Comparison of ENCODE assay signal across 9 cellular contexts in the genomic region with DNA sequence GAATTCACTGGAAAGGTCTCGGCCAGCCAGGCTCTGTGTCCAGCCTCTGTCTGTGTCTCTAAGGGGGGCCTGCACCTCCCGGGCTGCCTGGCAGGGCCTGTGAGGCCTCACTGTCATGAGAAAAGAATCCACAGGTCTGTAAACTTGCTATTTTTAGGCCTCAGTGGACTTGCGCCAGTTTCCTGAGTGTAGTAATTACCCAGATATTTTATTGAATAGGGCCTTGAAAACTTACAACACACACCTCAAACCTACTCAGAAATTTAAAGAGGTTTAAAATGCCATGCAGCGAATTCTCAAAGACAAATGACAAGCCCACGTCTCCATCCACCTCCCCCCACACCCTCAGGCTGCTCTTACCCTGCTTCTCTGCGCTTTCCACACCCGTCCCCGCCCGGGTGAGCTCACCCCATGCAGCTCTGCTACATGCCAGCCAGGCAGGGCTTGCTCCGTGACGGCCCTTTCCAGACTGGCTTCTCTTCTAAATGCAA. TPM values are rescaled to one million over a fixed set of nuclear protein-coding genes. Genes with fewer than 3 reads are reported as not detected.
A peak's percentile ranks its signal among the peaks of the same experiment; 100 is the strongest.
DNase-seq lines count a peak whose midpoint lies in the region; ATAC-seq, FAIRE-seq and TF ChIP-seq lines count a peak whose summit lies in the region.
"Had no signal": no experiment of that assay in that cellular context is flagged by ENCODE, and none has a peak within 500 bp of the region (broad histone marks: within the 10 kb centered on the region; RNA-seq: fewer than 3 reads in every experiment).

No MANE protein-coding gene starts in this region.

- H3K4me3 Mint-ChIP-seq in activated T-cell treated with anti-CD3 and anti-CD28 coated beads, Interleukin-2, amount 50 U/mL, for 4 hours, result no peak overlapping the region

- H3K4me1 ChIP-seq in GM12878 (ENCODE audit: control insufficient read depth, insufficient read depth, low read length) (peaks cover 19% of the 10 kb centered on the region), right cardiac atrium (ENCODE audit: control insufficient read depth, insufficient read depth, low read length) (peaks cover 7% of the 10 kb centered on the region), stomach smooth muscle (ENCODE audit: control insufficient read depth, insufficient read depth, low read length) (peaks cover 33% of the 10 kb centered on the region)

- H3K36me3 ChIP-seq in GM12878 (ENCODE audit: control insufficient read depth in 2 of 2, insufficient read depth in 2 of 2, low read length in 1 of 2) (no peaks in the 10 kb centered on the region), stomach smooth muscle (ENCODE audit: control insufficient read depth in 2 of 2, insufficient read depth in 2 of 2, low read length in 2 of 2) (no peaks in the 10 kb centered on the region)

- intact Hi-C loops in GM12878 (cut with micrococcal nuclease; ENCODE audit: unreplicated experiment) (no loop called here), right cardiac atrium (cut with DNase I) (loop anchor here in 1 of 4 donors (10.0 kb wide), 1 partner anchor 70 kb away; a partner anchor contains a TSS)

- H3K36me3 Mint-ChIP-seq in activated T-cell treated with anti-CD3 and anti-CD28 coated beads, Interleukin-2, amount 50 U/mL, for 4 hours (ENCODE audit: insufficient read depth), result no peaks in the 10 kb centered on the region

- SMC1A ChIA-PET in GM12878 (lab: Charles Lee; ENCODE audit: uncharacterized antibody, unreplicated experiment), result no interaction called here

- TF ChIP-seq CTCF in GM12878 (IDR thresholded peaks at IDR 0.05 in 2 of 3, conservative IDR thresholded peaks at IDR 0.05 in 1 of 3; ENCODE audit: control insufficient read depth in 2 of 3, extremely low read depth in 1 of 3, insufficient read depth in 1 of 3, low read depth in 3 of 3, low read length in 3 of 3), result no peak

- peaks cover 15% of the 10 kb centered on the region for H3K27me3 Mint-ChIP-seq in activated T-cell treated with anti-CD3 and anti-CD28 coated beads, Interleukin-2, amount 50 U/mL, for 4 hours (ENCODE audit: low read depth)

- POLR2A ChIA-PET in GM12878 (lab: Charles Lee), result no interaction called here

- ATAC-seq in GM12878 (no peak), right cardiac atrium (peak; percentile 91), GM21737 (IDR thresholded peaks at IDR 0.05; ENCODE audit: unreplicated experiment) (no peak)
- no peak for ATAC-seq in activated T-cell treated with anti-CD3 and anti-CD28 coated beads, Interleukin-2, amount 50 U/mL, for 4 hours

- H3K4me2 ChIP-seq in GM12878 (ENCODE audit: control insufficient read depth, insufficient read depth), result peak overlapping the region; percentile 47; the same call in 1 of the 2 replicates

- no peak overlapping the region for H3K4me3 ChIP-seq in GM12878
- no peak overlapping the region for H3K4me3 ChIP-seq in right cardiac atrium (ENCODE audit: low read length)
- peak overlapping the region; percentile 41 to 54 for H3K4me3 ChIP-seq in stomach smooth muscle (ENCODE audit: low read length in 2 of 2)

- H3K27me3 ChIP-seq in GM12878 (replicated peaks in 1 of 2; ENCODE audit: control insufficient read depth in 2 of 2, insufficient read depth in 2 of 2, low read length in 1 of 2) (no peaks in the 10 kb centered on the region), right cardiac atrium (ENCODE audit: control insufficient read depth, insufficient read depth) (no peaks in the 10 kb centered on the region), stomach smooth muscle (ENCODE audit: control insufficient read depth in 1 of 2, insufficient read depth in 2 of 2, low read length in 2 of 2) (no peaks in the 10 kb centered on the region)

- no peak overlapping the region for H2AFZ ChIP-seq in GM12878 (ENCODE audit: control insufficient read depth, low read depth, low read length)

- H3K9ac ChIP-seq in GM12878 (ENCODE audit: control insufficient read depth, insufficient read depth, low read length) (no peak overlapping the region), stomach smooth muscle (ENCODE audit: low read length in 2 of 2) (peak overlapping the region; percentile 58 to 62)

- no peaks in the 10 kb centered on the region for H4K20me1 ChIP-seq in GM12878 (ENCODE audit: control insufficient read depth, insufficient read depth)

- no TSS peak for BruUV-seq in GM12878 (replicated peaks; lab: Mats Ljungman, UMichigan)

- CTCF ChIA-PET in GM12878 (lab: Yijun Ruan, JAX), result interaction anchor here (1.8 kb wide), 1 partner anchor 41 kb away, joined by 4 read pairs; no protein-coding TSS in a partner anchor

- H3K27ac ChIP-seq in GM12878 (ENCODE audit: control insufficient read depth, insufficient read depth) (no peak overlapping the region), right cardiac atrium (ENCODE audit: low read length) (peak overlapping the region; percentile 91), stomach smooth muscle (ENCODE audit: low read length) (peak overlapping the region; percentile 74)

- TF ChIP-seq EP300 in GM12878 (IDR thresholded peaks at IDR 0.05; ENCODE audit: borderline replicate concordance in 1 of 2, control insufficient read depth in 1 of 2, low read depth in 2 of 2, low read length in 2 of 2), result no peak

- DNase-seq in HPDE6-E6E7 (ENCODE audit: extremely low spot score), result peak; percentile 71
- DNase-seq in GM12878 (ENCODE audit: low read depth, low spot score), result no peak
- peak; percentile 43 to 80 (median 77) for DNase-seq in right cardiac atrium
- DNase-seq in activated T-cell treated with anti-CD3 and anti-CD28 coated beads, Interleukin-2, amount 50 U/mL, for 4 hours, result no peak
- no peak for DNase-seq in cortex of kidney (lab: John Stamatoyannopoulos, UW)
- no peak for DNase-seq in amygdala (lab: John Stamatoyannopoulos, UW)
- DNase-seq: NCI-H82 had no signal

- TF ChIP-seq RAD21 in GM12878 (IDR thresholded peaks at IDR 0.05; ENCODE audit: insufficient read depth, low read depth, low read length), result no peak

- H3K9me3 ChIP-seq in GM12878 (replicated peaks; ENCODE audit: control insufficient read depth, insufficient read depth, low read length) (no peaks in the 10 kb centered on the region), right cardiac atrium (ENCODE audit: control insufficient read depth, low read length) (peaks cover 4% of the 10 kb centered on the region), stomach smooth muscle (ENCODE audit: control insufficient read depth in 2 of 2, low read length in 2 of 2) (no peaks in the 10 kb centered on the region)

- H3K79me2 ChIP-seq in GM12878 (ENCODE audit: control insufficient read depth, insufficient read depth, low read length), result no peaks in the 10 kb centered on the region

- in situ Hi-C loops in GM12878 (cut with MboI), result no loop called here

- no peaks in the 10 kb centered on the region for H3K9me3 Mint-ChIP-seq in activated T-cell treated with anti-CD3 and anti-CD28 coated beads, Interleukin-2, amount 50 U/mL, for 4 hours

- RAD21 ChIA-PET in GM12878 (lab: Charles Lee; ENCODE audit: unreplicated experiment), result no interaction called here

- H3K4me1 Mint-ChIP-seq in activated T-cell treated with anti-CD3 and anti-CD28 coated beads, Interleukin-2, amount 50 U/mL, for 4 hours (ENCODE audit: low read depth), result no peaks in the 10 kb centered on the region

- 96% methylated on average over 11 of the region's 11 CpGs for WGBS in GM12878 (ENCODE audit: insufficient coverage, insufficient replicate concordance, low lambda C conversion rate, missing lambda C conversion rate)
- 30% methylated on average over 11 of the region's 11 CpGs for WGBS in right cardiac atrium

- FAIRE-seq in GM12878 (lab: Jason Lieb, UNC), result no peak

- no peak for TF ChIP-seq POLR2A in GM12878 (IDR thresholded peaks at IDR 0.05; ENCODE audit: low read depth, low read length)

TF ChIP-seq in GM12878, 131 proteins besides CTCF, POLR2A, EP300 and RAD21 (continues in another document):
- TF ChIP-seq TCF3 (IDR thresholded peaks at IDR 0.05; ENCODE audit: borderline replicate concordance, insufficient read depth, low read depth, low read length) (no peak), IKZF1 (conservative IDR thresholded peaks at IDR 0.05) (no peak), JUND (IDR thresholded peaks at IDR 0.05; ENCODE audit: low read depth, low read length) (no peak), SMARCA5 (IDR thresholded peaks at IDR 0.05) (no peak), EZH2 (IDR thresholded peaks at IDR 0.05; ENCODE audit: borderline replicate concordance, control insufficient read depth, low read depth, low read length) (no peak)
- TF ChIP-seq, protein P1, sequence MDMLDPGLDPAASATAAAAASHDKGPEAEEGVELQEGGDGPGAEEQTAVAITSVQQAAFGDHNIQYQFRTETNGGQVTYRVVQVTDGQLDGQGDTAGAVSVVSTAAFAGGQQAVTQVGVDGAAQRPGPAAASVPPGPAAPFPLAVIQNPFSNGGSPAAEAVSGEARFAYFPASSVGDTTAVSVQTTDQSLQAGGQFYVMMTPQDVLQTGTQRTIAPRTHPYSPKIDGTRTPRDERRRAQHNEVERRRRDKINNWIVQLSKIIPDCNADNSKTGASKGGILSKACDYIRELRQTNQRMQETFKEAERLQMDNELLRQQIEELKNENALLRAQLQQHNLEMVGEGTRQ (IDR thresholded peaks at IDR 0.05; ENCODE audit: borderline replicate concordance, low read depth, low read length), result no peak

RNA-seq across cellular contexts. Expression of a gene that starts 8.8 kb away (rescaled TPM):
- total RNA-seq in GM12878 (2013; cell fraction: nucleolus; rRNA removed), result 184 and 188 TPM in 2 replicates
- 15.4 and 18.3 TPM in 2 replicates for total RNA-seq in GM12878 (2014; rRNA removed)
- 14.4 and 18.4 TPM in 2 replicates for total RNA-seq in GM12878 (2014; rRNA removed; fragmentation: Illumina TruSeq; extraction: Trizol)
- total RNA-seq in GM12878 (2021), result 26.1 and 30.6 TPM in 2 replicates
- 13.0 TPM for polyA plus RNA-seq in GM12878 (2011; ENCODE audit: low read depth)
- polyA plus RNA-seq in GM12878 (2011; rRNA removed), result 8.7 and 10.5 TPM in 2 replicates
- 7.8 and 8.6 TPM in 2 replicates for polyA plus RNA-seq in GM12878 (2011; cell fraction: cytosol; rRNA removed)
- 101 and 119 TPM in 2 replicates for polyA plus RNA-seq in GM12878 (2011; cell fraction: nucleus; rRNA removed)
- 23.9 and 25.8 TPM in 2 replicates for polyA plus RNA-seq in GM12878 (2012)
- 18.4 and 27.5 TPM in 2 replicates for polyA plus RNA-seq in GM12878 (2014; fragmentation: Illumina TruSeq; extraction: Trizol)
- 1 to 10 TPM; 1.4 to 2.8 TPM for polyA plus RNA-seq in GM12878 (2014; fragmentation: Nextera tagmentation; extraction: Ambion mirVana)
- 25.8 and 28.7 TPM in 2 replicates for polyA plus RNA-seq in GM12878 (2014; rRNA removed)
- polyA plus RNA-seq in GM12878 (2016; fragmentation: Nextera tagmentation; extraction: Ambion mirVana), result 1 to 10 TPM; 2.5 to 3.4 TPM
- 20.3 and 25.2 TPM in 2 replicates for polyA minus RNA-seq in GM12878 (2011; rRNA and poly(A)+ RNA removed)
- 11.1 and 12.5 TPM in 2 replicates for polyA minus RNA-seq in GM12878 (2011; cell fraction: cytosol; rRNA and poly(A)+ RNA removed)
- 49.2 and 70.5 TPM in 2 replicates for polyA minus RNA-seq in GM12878 (2011; cell fraction: nucleus; rRNA and poly(A)+ RNA removed)
- 10 to 100 TPM; 11.2 to 14.5 (median 12.3) TPM for total RNA-seq in right cardiac atrium
- 4.7 TPM for polyA plus RNA-seq in right cardiac atrium
- total RNA-seq in activated T-cell treated with anti-CD3 and anti-CD28 coated beads, Interleukin-2, amount 50 U/mL, for 4 hours, result 10 to 100 TPM; 24.7 to 27.4 (median 25.9) TPM

Comparison
In these comparisons a context has a peak if more than half of its experiments do, and no peak if none do; other contexts are left out.
1. DNase-seq: peak in HPDE6-E6E7 (single experiment) and right cardiac atrium (3 of 3); none in GM12878 (single experiment), activated T-cell treated with anti-CD3 and anti-CD28 coated beads, Interleukin-2, amount 50 U/mL, for 4 hours (single experiment), cortex of kidney (single experiment) and amygdala (0 of 56).
2. ATAC-seq: peak in right cardiac atrium (2 of 2); none in GM12878 (single experiment), activated T-cell treated with anti-CD3 and anti-CD28 coated beads, Interleukin-2, amount 50 U/mL, for 4 hours (0 of 2) and GM21737 (single experiment).
3. H3K4me3 ChIP-seq: peak in stomach smooth muscle (2 of 2); none in GM12878 (single experiment) and right cardiac atrium (single experiment).